2 cellular contexts compared by ENCODE assay signal in the genomic region with DNA sequence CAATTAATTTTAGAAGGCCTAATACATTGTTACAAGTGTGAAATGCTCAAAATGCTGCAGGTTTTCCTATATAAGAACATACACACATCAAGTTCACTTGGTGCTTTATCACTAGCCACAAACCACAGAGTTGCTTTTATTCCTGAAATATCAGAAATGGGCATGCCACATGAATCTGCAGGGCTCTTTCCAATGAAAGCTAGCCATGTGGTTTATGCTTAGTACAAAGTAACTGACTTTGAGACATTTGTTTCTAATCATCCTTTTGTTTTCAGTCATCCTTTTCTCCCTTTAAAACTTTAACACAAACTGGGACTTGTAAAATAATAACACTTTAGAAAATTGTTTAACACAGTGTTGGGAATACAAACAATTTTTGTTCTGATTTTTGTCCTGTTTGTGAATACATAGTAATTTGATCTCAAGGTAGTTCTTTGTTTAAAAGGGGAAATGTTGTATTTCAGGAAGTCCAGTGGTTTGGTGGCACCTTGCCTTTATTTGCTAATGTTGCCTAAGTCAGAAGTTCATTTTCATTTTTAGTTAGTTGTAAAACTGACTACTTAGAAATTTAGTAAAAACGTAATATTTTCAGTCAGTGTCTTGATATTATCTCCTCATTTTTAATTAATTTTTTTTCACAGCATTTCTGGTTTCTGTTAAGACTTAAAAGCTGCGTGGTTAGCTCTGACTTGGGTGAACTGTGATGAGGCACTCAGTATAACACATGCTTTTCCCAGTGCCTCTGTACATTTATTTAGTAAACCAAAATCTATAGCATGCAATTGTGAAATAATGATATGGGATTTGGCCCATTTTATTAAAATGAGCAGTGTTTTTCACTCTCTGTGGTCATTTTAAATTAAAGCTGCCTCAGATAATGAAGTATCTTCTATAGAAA.
A peak's percentile ranks its signal among the peaks of the same experiment; 100 is the strongest.
TF ChIP-seq lines count a peak whose summit lies in the region.

No MANE protein-coding gene starts in this region.

TF ChIP-seq in liver, 16 proteins besides CTCF, POLR2A, EP300 and RAD21:
- TF ChIP-seq RXRA (IDR thresholded peaks at IDR 0.05) (peak in 1 of 2 donors; percentile 6), HNF4A (conservative IDR thresholded peaks at IDR 0.05) (peak in 1 of 2 donors; percentile 14), TAF1 (conservative IDR thresholded peaks at IDR 0.05) (peak; percentile 6), HNF4G (IDR thresholded peaks at IDR 0.05) (no peak)
TF ChIP-seq in liver: peak in this region for 3.

TF ChIP-seq in HepG2, 621 proteins besides CTCF, POLR2A, EP300 and RAD21:
- TF ChIP-seq STAG1 (CRISPR knock-in tag; IDR thresholded peaks at IDR 0.05) (no peak), ZBTB49 (CRISPR knock-in tag; IDR thresholded peaks at IDR 0.05; ENCODE audit: borderline replicate concordance) (no peak), MAFG (CRISPR knock-in tag; IDR thresholded peaks at IDR 0.05) (no peak), ZNF160 (CRISPR knock-in tag; IDR thresholded peaks at IDR 0.05) (no peak), KAT8 (CRISPR knock-in tag; IDR thresholded peaks at IDR 0.05) (no peak), PAX8 (CRISPR knock-in tag; IDR thresholded peaks at IDR 0.05; ENCODE audit: borderline replicate concordance) (no peak), SCMH1 (CRISPR knock-in tag; IDR thresholded peaks at IDR 0.05; ENCODE audit: borderline replicate concordance) (no peak), ZNF253 (CRISPR knock-in tag; IDR thresholded peaks at IDR 0.05; ENCODE audit: borderline replicate concordance) (no peak), SIX1 (CRISPR knock-in tag; IDR thresholded peaks at IDR 0.05; ENCODE audit: borderline replicate concordance) (no peak), AHR (CRISPR knock-in tag; IDR thresholded peaks at IDR 0.05) (no peak), RAD51 (IDR thresholded peaks at IDR 0.05; ENCODE audit: borderline replicate concordance) (no peak), PPARG (CRISPR knock-in tag; conservative IDR thresholded peaks at IDR 0.05) (no peak), MATR3 (CRISPR knock-in tag; IDR thresholded peaks at IDR 0.05) (no peak), ZNF274 (CRISPR knock-in tag; IDR thresholded peaks at IDR 0.05) (no peak), ZEB1 (IDR thresholded peaks at IDR 0.05; ENCODE audit: insufficient replicate concordance, low read depth) (no peak), IRF9 (CRISPR knock-in tag; IDR thresholded peaks at IDR 0.05; ENCODE audit: borderline replicate concordance) (no peak)
TF ChIP-seq in HepG2: peak in this region for 0.
